In genomic region chr7:44320794-44321371, GRCh38 we compare ENCODE assay signal across 21 cellular contexts. TPM values are rescaled to one million over a fixed set of nuclear protein-coding genes. Genes with fewer than 3 reads are reported as not detected.
A peak's percentile ranks its signal among the peaks of the same experiment; 100 is the strongest.
DNase-seq lines count a peak whose midpoint lies in the region; ATAC-seq and TF ChIP-seq lines count a peak whose summit lies in the region.
"Had no signal": no experiment of that assay in that cellular context is flagged by ENCODE, and none has a peak within 500 bp of the region (broad histone marks: within the 10 kb centered on the region; RNA-seq: fewer than 3 reads in every experiment).

No MANE protein-coding gene starts in this region.

- H3K27me3 ChIP-seq in skeletal muscle tissue (ENCODE audit: control insufficient read depth in 3 of 3, insufficient read depth in 3 of 3, low read length in 3 of 3) (peaks cover 0 to 11% (median 1%) of the 10 kb centered on the region in 3 donors), spleen (replicated peaks in 1 of 7) (peaks cover 0 to 40% (median 19%) of the 10 kb centered on the region in 7 donors)

- intact Hi-C loops in cardiac septum (cut with DNase I) (loop anchor here (10.0 kb wide), 1 partner anchor 186 kb away; no protein-coding TSS in a partner anchor), Right ventricle myocardium superior (cut with DNase I) (no loop called here), spleen (cut with DNase I; ENCODE audit: low total_unique reads) (no loop called here)

- no peak for TF ChIP-seq POLR2A in spleen (IDR thresholded peaks at IDR 0.05)

- 79 to 86% (median 81%) methylated on average over 15 of the region's 15 CpGs for WGBS in spleen, 5 donors

- no peaks in the 10 kb centered on the region for H3K36me3 ChIP-seq in skeletal muscle tissue (ENCODE audit: control insufficient read depth in 3 of 3, insufficient read depth in 3 of 3, low read length in 3 of 3)
- H3K36me3 ChIP-seq in spleen = no peaks in the 10 kb centered on the region
- H3K36me3 ChIP-seq: cardiac muscle cell had no signal

- TF ChIP-seq CTCF in choroid plexus epithelial cell (conservative IDR thresholded peaks at IDR 0.05; ENCODE audit: low read depth, low read length) (no peak), spleen (IDR thresholded peaks at IDR 0.05 in 8 of 11, conservative IDR thresholded peaks at IDR 0.05 in 3 of 11) (no peak)

- ATAC-seq in Right ventricle myocardium superior (ENCODE audit: poor library complexity) (no peak), left lobe of liver (peak; percentile 72)
- ATAC-seq: A549; naive thymus-derived CD4-positive, alpha-beta T cell had no signal

- H3K4me3 ChIP-seq in choroid plexus epithelial cell (ENCODE audit: low read depth, low read length) (no peak overlapping the region), skeletal muscle tissue (ENCODE audit: low read length in 3 of 3) (peak overlapping the region in 2 of 3 donors; percentile 41), spleen (no peak overlapping the region)
- H3K4me3 ChIP-seq: A549, cardiac muscle cell, smooth muscle cell had no signal

- DNase-seq in cardiac septum (ENCODE audit: low spot score) (peak; percentile 71), Right ventricle myocardium superior (no peak), choroid plexus epithelial cell (ENCODE audit: low read depth) (peak; percentile 20), left lobe of liver (ENCODE audit: low spot score) (peak; percentile 77), spleen (no peak), NCI-H524 treated with DMSO at 0.1 percent for 48 hours (lab: John Stamatoyannopoulos, UW) (no peak)
- DNase-seq in effector CD4-positive, alpha-beta T cell = no peak
- DNase-seq: activated CD4-positive, alpha-beta T cell treated with anti-CD3 and anti-CD28 coated beads for 48 hours; activated gamma-delta T cell; DMS153; effector memory CD4-positive, alpha-beta T cell; HFFc6; immature natural killer cell; naive thymus-derived CD4-positive, alpha-beta T cell; NCI-H2029 treated with DMSO at 0.1 percent for 48 hours; NCI-H510A; stimulated activated CD8-positive, alpha-beta memory T cell treated with anti-CD3 and anti-CD28 coated beads, Interleukin-4, amount 100 ng/mL, for 48 hours had no signal

- peak overlapping the region in 2 of 3 donors; percentile 57 to 76 for H3K9ac ChIP-seq in skeletal muscle tissue (ENCODE audit: low read depth in 1 of 3, low read length in 3 of 3)

- H3K27ac ChIP-seq in skeletal muscle tissue (ENCODE audit: low read depth, low read length) (peak overlapping the region; percentile 96), spleen (no peak overlapping the region)
- H3K27ac ChIP-seq: A549, cardiac muscle cell had no signal

- H3K4me1 ChIP-seq in skeletal muscle tissue (ENCODE audit: control insufficient read depth in 3 of 3, insufficient read depth in 3 of 3, low read length in 3 of 3) = peaks cover 47 to 62% (median 57%) of the 10 kb centered on the region in 3 donors
- peaks cover 0 to 11% (median 6%) of the 10 kb centered on the region in 6 donors for H3K4me1 ChIP-seq in spleen

- H3K9me3 ChIP-seq in skeletal muscle tissue (ENCODE audit: control insufficient read depth in 3 of 3, low read length in 3 of 3) (no peaks in the 10 kb centered on the region), spleen (peaks cover 0 to 1% (median 0%) of the 10 kb centered on the region in 8 donors)

RNA-seq across cellular contexts. Expression of gene CAMK2B, which starts 4.5 kb away (rescaled TPM):
- 149 TPM for total RNA-seq in cardiac septum
- total RNA-seq in Right ventricle myocardium superior = 87.2 TPM
- 5.0 TPM for total RNA-seq in left lobe of liver
- 4.7 TPM for total RNA-seq in skeletal muscle tissue
- 1 to 10 TPM in 1 of 7 donors, under 1 TPM in 4, not detected in 2; 0.20 to 2.9 (median 0.29) TPM for total RNA-seq in spleen
- polyA plus RNA-seq in spleen = 1 to 10 TPM in 1 of 3 donors, under 1 TPM in 2; 0.57 to 1.1 (median 0.65) TPM
- total RNA-seq: smooth muscle cell had no signal
- polyA plus RNA-seq: immature natural killer cell; naive thymus-derived CD4-positive, alpha-beta T cell; smooth muscle cell had no signal

Comparison
In these comparisons a context has a peak if more than half of its experiments do, and no peak if none do; other contexts are left out.
1. DNase-seq: peak in cardiac septum (single experiment), choroid plexus epithelial cell (single experiment) and left lobe of liver (single experiment); none in Right ventricle myocardium superior (single experiment), effector CD4-positive, alpha-beta T cell (single experiment), spleen (single experiment) and NCI-H524 treated with DMSO at 0.1 percent for 48 hours (single experiment).
2. H3K4me3 ChIP-seq: peak in skeletal muscle tissue (2 of 3); none in choroid plexus epithelial cell (single experiment) and spleen (0 of 8).
3. RNA of gene CAMK2B, which starts 4.5 kb away (total RNA-seq): 149 TPM in cardiac septum (single experiment) and 87.2 TPM in Right ventricle myocardium superior (single experiment); 5.0 TPM in left lobe of liver (single experiment), 4.7 TPM in skeletal muscle tissue (single experiment) and 0.20 to 2.9 TPM in spleen; every median in the first group is over 10 times any median in the second.